In genomic region chr9:129783516-129784361, GRCh38 we compare ENCODE assay signal across 9 cellular contexts. TPM values are rescaled to one million over a fixed set of nuclear protein-coding genes. Genes with fewer than 3 reads are reported as not detected.
DNase-seq lines count a peak whose midpoint lies in the region; ATAC-seq and TF ChIP-seq lines count a peak whose summit lies in the region.
"Had no signal": no experiment of that assay in that cellular context is flagged by ENCODE, and none has a peak within 500 bp of the region (broad histone marks: within the 10 kb centered on the region; RNA-seq: fewer than 3 reads in every experiment).

No MANE protein-coding gene starts in this region.

- no peaks in the 10 kb centered on the region for H3K36me3 Mint-ChIP-seq in activated T-cell treated with anti-CD3 and anti-CD28 coated beads, Interleukin-2, amount 50 U/mL, for 72 hours (ENCODE audit: insufficient read depth in 2 of 2)
- H3K36me3 Mint-ChIP-seq: activated naive CD4-positive, alpha-beta T cell treated with anti-CD3 and anti-CD28 coated beads, Interleukin-2, amount 50 U/mL, for 24 hours had no signal

- no peak for TF ChIP-seq EP300 in Ishikawa (IDR thresholded peaks at IDR 0.05; ENCODE audit: borderline replicate concordance)

- DNase-seq in DMS153 (lab: John Stamatoyannopoulos, UW): peak; percentile 52
- peak; percentile 57 for DNase-seq in RPMI7951 (ENCODE audit: low read depth)
- peak; percentile 78 to 86 for DNase-seq in activated T-cell treated with anti-CD3 and anti-CD28 coated beads, Interleukin-2, amount 50 U/mL, for 72 hours
- peak; percentile 87 for DNase-seq in fibroblast of the aortic adventitia (ENCODE audit: low read depth)
- peak; percentile 59 for DNase-seq in stromal cell of bone marrow (ENCODE audit: low read depth)

- H3K4me1 ChIP-seq in neutrophil (ENCODE audit: control insufficient read depth in 1 of 2, insufficient read depth in 1 of 2, low read depth in 1 of 2, low read length in 1 of 2): peaks cover 37 to 38% of the 10 kb centered on the region in 2 experiments

- H3K27me3 Mint-ChIP-seq in activated T-cell treated with anti-CD3 and anti-CD28 coated beads, Interleukin-2, amount 50 U/mL, for 72 hours (ENCODE audit: low read depth): peaks cover 15% of the 10 kb centered on the region
- H3K27me3 Mint-ChIP-seq: activated naive CD4-positive, alpha-beta T cell treated with anti-CD3 and anti-CD28 coated beads, Interleukin-2, amount 50 U/mL, for 24 hours had no signal

- ATAC-seq in activated T-cell treated with anti-CD3 and anti-CD28 coated beads, Interleukin-2, amount 50 U/mL, for 72 hours (replicated peaks in 1 of 2): peak; percentile 95 to 97
- ATAC-seq in GM21367 (IDR thresholded peaks at IDR 0.05; ENCODE audit: unreplicated experiment): no peak

- H3K36me3 ChIP-seq in neutrophil: no peaks in the 10 kb centered on the region

- no peak overlapping the region for H3K27ac ChIP-seq in neutrophil

- H3K9me3 Mint-ChIP-seq in activated T-cell treated with anti-CD3 and anti-CD28 coated beads, Interleukin-2, amount 50 U/mL, for 72 hours: no peaks in the 10 kb centered on the region
- H3K9me3 Mint-ChIP-seq: activated naive CD4-positive, alpha-beta T cell treated with anti-CD3 and anti-CD28 coated beads, Interleukin-2, amount 50 U/mL, for 24 hours had no signal

- peaks cover 29% of the 10 kb centered on the region for H3K27me3 ChIP-seq in neutrophil

- H3K27ac Mint-ChIP-seq in activated T-cell treated with anti-CD3 and anti-CD28 coated beads, Interleukin-2, amount 50 U/mL, for 72 hours: no peak overlapping the region
- H3K27ac Mint-ChIP-seq: activated naive CD4-positive, alpha-beta T cell treated with anti-CD3 and anti-CD28 coated beads, Interleukin-2, amount 50 U/mL, for 24 hours had no signal

- peak; percentile 95 for TF ChIP-seq RAD21 in Ishikawa (IDR thresholded peaks at IDR 0.05; ENCODE audit: low read depth)

- TF ChIP-seq CTCF in fibroblast of the aortic adventitia (IDR thresholded peaks at IDR 0.05; ENCODE audit: insufficient read depth, low read length) (peak; percentile 94), neutrophil (IDR thresholded peaks at IDR 0.05) (peak; percentile 91)

- no peak overlapping the region for H3K4me3 ChIP-seq in fibroblast of the aortic adventitia (ENCODE audit: low read depth, low read length)
- no peak overlapping the region for H3K4me3 ChIP-seq in neutrophil (ENCODE audit: low read depth in 1 of 2, low read length in 1 of 2)

- no peak overlapping the region for H3K4me3 Mint-ChIP-seq in activated T-cell treated with anti-CD3 and anti-CD28 coated beads, Interleukin-2, amount 50 U/mL, for 72 hours
- H3K4me3 Mint-ChIP-seq: activated naive CD4-positive, alpha-beta T cell treated with anti-CD3 and anti-CD28 coated beads, Interleukin-2, amount 50 U/mL, for 24 hours had no signal

- no peaks in the 10 kb centered on the region for H3K4me1 Mint-ChIP-seq in activated T-cell treated with anti-CD3 and anti-CD28 coated beads, Interleukin-2, amount 50 U/mL, for 72 hours (ENCODE audit: low read depth)

- H3K9me3 ChIP-seq in neutrophil: no peaks in the 10 kb centered on the region

TF ChIP-seq in Ishikawa, 13 proteins besides CTCF, POLR2A, EP300 and RAD21:
- TF ChIP-seq NFIC (IDR thresholded peaks at IDR 0.05) (no peak), TCF12 (IDR thresholded peaks at IDR 0.05; ENCODE audit: low read depth) (no peak), TEAD4 (IDR thresholded peaks at IDR 0.05) (no peak), TAF1 (IDR thresholded peaks at IDR 0.05; ENCODE audit: low read depth) (no peak), REST (IDR thresholded peaks at IDR 0.05; ENCODE audit: low read depth) (no peak), CREB1 (IDR thresholded peaks at IDR 0.05; ENCODE audit: low read depth) (no peak)
- TF ChIP-seq, protein P1, sequence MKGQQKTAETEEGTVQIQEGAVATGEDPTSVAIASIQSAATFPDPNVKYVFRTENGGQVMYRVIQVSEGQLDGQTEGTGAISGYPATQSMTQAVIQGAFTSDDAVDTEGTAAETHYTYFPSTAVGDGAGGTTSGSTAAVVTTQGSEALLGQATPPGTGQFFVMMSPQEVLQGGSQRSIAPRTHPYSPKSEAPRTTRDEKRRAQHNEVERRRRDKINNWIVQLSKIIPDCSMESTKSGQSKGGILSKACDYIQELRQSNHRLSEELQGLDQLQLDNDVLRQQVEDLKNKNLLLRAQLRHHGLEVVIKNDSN (IDR thresholded peaks at IDR 0.05): no peak
- TF ChIP-seq, protein P2, sequence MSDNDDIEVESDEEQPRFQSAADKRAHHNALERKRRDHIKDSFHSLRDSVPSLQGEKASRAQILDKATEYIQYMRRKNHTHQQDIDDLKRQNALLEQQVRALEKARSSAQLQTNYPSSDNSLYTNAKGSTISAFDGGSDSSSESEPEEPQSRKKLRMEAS (IDR thresholded peaks at IDR 0.05): no peak

RNA-seq across cellular contexts. Expression of gene TOR1B, which starts 19.2 kb away (rescaled TPM):
- 30.8 and 33.2 TPM in 2 replicates for total RNA-seq in RPMI7951 (2014; rRNA removed; shearing (Covaris generic))
- total RNA-seq in activated T-cell treated with anti-CD3 and anti-CD28 coated beads, Interleukin-2, amount 50 U/mL, for 72 hours: 10 to 100 TPM; 19.9 to 32.0 TPM
- total RNA-seq in fibroblast of the aortic adventitia (ENCODE audit: low replicate concordance): 24.9 and 36.2 TPM in 2 replicates

RNA-seq across cellular contexts. Expression of gene PTGES, which starts 30.9 kb away (rescaled TPM):
- 0.59 and 0.96 TPM in 2 replicates for total RNA-seq in RPMI7951 (2014; rRNA removed; shearing (Covaris generic))
- under 1 TPM; 0.48 to 0.74 TPM for total RNA-seq in activated T-cell treated with anti-CD3 and anti-CD28 coated beads, Interleukin-2, amount 50 U/mL, for 72 hours
- 6.9 and 30.9 TPM in 2 replicates for total RNA-seq in fibroblast of the aortic adventitia (ENCODE audit: low replicate concordance)

RNA-seq across cellular contexts. Expression of gene TOR1A, which starts 40.2 kb away (rescaled TPM):
- total RNA-seq in RPMI7951 (2014; rRNA removed; shearing (Covaris generic)): 34.0 and 35.9 TPM in 2 replicates
- total RNA-seq in activated T-cell treated with anti-CD3 and anti-CD28 coated beads, Interleukin-2, amount 50 U/mL, for 72 hours: 10 to 100 TPM; 47.0 to 49.3 TPM
- total RNA-seq in fibroblast of the aortic adventitia (ENCODE audit: low replicate concordance): 23.0 and 48.9 TPM in 2 replicates

RNA-seq across cellular contexts. Expression of gene C9orf78, which starts 51.3 kb away (rescaled TPM):
- total RNA-seq in RPMI7951 (2014; rRNA removed; shearing (Covaris generic)): 44.1 and 50.6 TPM in 2 replicates
- 10 to 100 TPM; 44.6 to 51.7 TPM for total RNA-seq in activated T-cell treated with anti-CD3 and anti-CD28 coated beads, Interleukin-2, amount 50 U/mL, for 72 hours
- total RNA-seq in fibroblast of the aortic adventitia (ENCODE audit: low replicate concordance): 37.3 and 107 TPM in 2 replicates

RNA-seq across cellular contexts. Expression of gene USP20, which starts 51.5 kb away (rescaled TPM):
- 7.3 and 9.1 TPM in 2 replicates for total RNA-seq in RPMI7951 (2014; rRNA removed; shearing (Covaris generic))
- 10 to 100 TPM; 74.4 to 77.9 TPM for total RNA-seq in activated T-cell treated with anti-CD3 and anti-CD28 coated beads, Interleukin-2, amount 50 U/mL, for 72 hours
- 7.5 and 11.4 TPM in 2 replicates for total RNA-seq in fibroblast of the aortic adventitia (ENCODE audit: low replicate concordance)
